Comparison of ENCODE assay signal across 17 cellular contexts in genomic region chr3:157170861-157171260, GRCh38. TPM values are rescaled to one million over a fixed set of nuclear protein-coding genes. Genes with fewer than 3 reads are reported as not detected.
DNase-seq lines count a peak whose midpoint lies in the region; ATAC-seq and TF ChIP-seq lines count a peak whose summit lies in the region.
"Had no signal": no experiment of that assay in that cellular context is flagged by ENCODE, and none has a peak within 500 bp of the region (broad histone marks: within the 10 kb centered on the region; RNA-seq: fewer than 3 reads in every experiment).

No MANE protein-coding gene starts in this region.

- DNase-seq in stimulated activated naive CD8-positive, alpha-beta T cell treated with anti-CD3 and anti-CD28 coated beads, Interleukin-15, Interleukin-2, amounts not matched to agents 100 U/mL and 50 U/mL, for 24 hours = no peak
- peak; percentile 47 for DNase-seq in SIG-M5 (lab: John Stamatoyannopoulos, UW)
- DNase-seq in fibroblast of peridontal ligament (ENCODE audit: extremely low read depth) = peak; percentile 45
- DNase-seq in SW 1271 (lab: John Stamatoyannopoulos, UW) = no peak
- no peak for DNase-seq in osteocyte (ENCODE audit: extremely low spot score, unreplicated experiment)
- DNase-seq: activated CD4-positive, alpha-beta T cell treated with anti-CD3 and anti-CD28 coated beads for 4 hours; caudate nucleus; DMS 273 treated with DMSO at 0.1 percent for 48 hours; NCI-H1105 treated with DMSO at 0.1 percent for 48 hours; sigmoid colon; stimulated activated CD4-positive, alpha-beta T cell treated with anti-CD3 and anti-CD28 coated beads, Interleukin-4, amount 100 ng/mL, for 24 hours had no signal

- no peak for ATAC-seq in stimulated activated naive CD8-positive, alpha-beta T cell treated with anti-CD3 and anti-CD28 coated beads, Interleukin-15, Interleukin-2, amounts not matched to agents 100 U/mL and 50 U/mL, for 24 hours
- ATAC-seq in GM18520 (IDR thresholded peaks at IDR 0.05; ENCODE audit: unreplicated experiment) (no peak), GM18907 (IDR thresholded peaks at IDR 0.05; ENCODE audit: unreplicated experiment) (no peak)
- ATAC-seq: gastroesophageal sphincter; GM23338; natural killer cell treated with Interleukin-12 subunit alpha and Interleukin-12 subunit beta and Interleukin-15 and Interleukin-18, amount 100 ng/mL, for 72 hours had no signal

- peaks cover 21% of the 10 kb centered on the region for H3K4me1 Mint-ChIP-seq in stimulated activated naive CD8-positive, alpha-beta T cell treated with anti-CD3 and anti-CD28 coated beads, Interleukin-15, Interleukin-2, amounts not matched to agents 100 ng/mL and 50 ng/mL, for 24 hours (ENCODE audit: low read depth)
- H3K4me1 Mint-ChIP-seq in osteocyte (ENCODE audit: unreplicated experiment) = peaks cover 9% of the 10 kb centered on the region

- H3K9me3 Mint-ChIP-seq in stimulated activated naive CD8-positive, alpha-beta T cell treated with anti-CD3 and anti-CD28 coated beads, Interleukin-15, Interleukin-2, amounts not matched to agents 100 ng/mL and 50 ng/mL, for 24 hours = no peaks in the 10 kb centered on the region
- no peaks in the 10 kb centered on the region for H3K9me3 Mint-ChIP-seq in osteocyte (ENCODE audit: unreplicated experiment)
- H3K9me3 Mint-ChIP-seq: GM23338 had no signal

- peak overlapping the region; percentile 15 for H3K27ac Mint-ChIP-seq in stimulated activated naive CD8-positive, alpha-beta T cell treated with anti-CD3 and anti-CD28 coated beads, Interleukin-15, Interleukin-2, amounts not matched to agents 100 ng/mL and 50 ng/mL, for 24 hours
- no peak overlapping the region for H3K27ac Mint-ChIP-seq in osteocyte (ENCODE audit: unreplicated experiment)
- H3K27ac Mint-ChIP-seq: GM23338 had no signal

- peaks cover under 1% of the 10 kb centered on the region for H3K36me3 Mint-ChIP-seq in stimulated activated naive CD8-positive, alpha-beta T cell treated with anti-CD3 and anti-CD28 coated beads, Interleukin-15, Interleukin-2, amounts not matched to agents 100 ng/mL and 50 ng/mL, for 24 hours (ENCODE audit: low read depth)
- H3K36me3 Mint-ChIP-seq in osteocyte (ENCODE audit: unreplicated experiment) = no peaks in the 10 kb centered on the region
- H3K36me3 Mint-ChIP-seq: natural killer cell treated with Interleukin-12 subunit alpha and Interleukin-12 subunit beta and Interleukin-15 and Interleukin-18, amount 100 ng/mL, for 72 hours had no signal

- no peaks in the 10 kb centered on the region for H3K27me3 Mint-ChIP-seq in stimulated activated naive CD8-positive, alpha-beta T cell treated with anti-CD3 and anti-CD28 coated beads, Interleukin-15, Interleukin-2, amounts not matched to agents 100 ng/mL and 50 ng/mL, for 24 hours
- peaks cover 4% of the 10 kb centered on the region for H3K27me3 Mint-ChIP-seq in osteocyte (ENCODE audit: unreplicated experiment)

- no peak overlapping the region for H3K4me3 Mint-ChIP-seq in stimulated activated naive CD8-positive, alpha-beta T cell treated with anti-CD3 and anti-CD28 coated beads, Interleukin-15, Interleukin-2, amounts not matched to agents 100 ng/mL and 50 ng/mL, for 24 hours
- H3K4me3 Mint-ChIP-seq in osteocyte (ENCODE audit: unreplicated experiment) = no peak overlapping the region
- H3K4me3 Mint-ChIP-seq: GM23338; natural killer cell treated with Interleukin-12 subunit alpha and Interleukin-12 subunit beta and Interleukin-15 and Interleukin-18, amount 100 ng/mL, for 72 hours had no signal

- TF ChIP-seq CTCF in osteocyte (IDR thresholded peaks at IDR 0.05) = no peak

RNA-seq across cellular contexts. Expression of gene CCNL1, which starts 10.9 kb away (rescaled TPM):
- 93.0 and 116 TPM in 2 replicates for total RNA-seq in osteocyte

Comparison
In these comparisons a context has a peak if more than half of its experiments do, and no peak if none do; other contexts are left out.
1. DNase-seq: peak in SIG-M5 (single experiment) and fibroblast of peridontal ligament (single experiment); none in stimulated activated naive CD8-positive, alpha-beta T cell treated with anti-CD3 and anti-CD28 coated beads, Interleukin-15, Interleukin-2, amounts not matched to agents 100 U/mL and 50 U/mL, for 24 hours (single experiment), SW 1271 (0 of 2) and osteocyte (single experiment).